ENCODE assay signal across 8 cellular contexts in genomic region chr2:200509227-200509607, GRCh38. TPM values are rescaled to one million over a fixed set of nuclear protein-coding genes. Genes with fewer than 3 reads are reported as not detected.
A peak's percentile ranks its signal among the peaks of the same experiment; 100 is the strongest.
DNase-seq lines count a peak whose midpoint lies in the region; ATAC-seq and TF ChIP-seq lines count a peak whose summit lies in the region.

No MANE protein-coding gene starts in this region.

- H3K9me3 ChIP-seq in ascending aorta (no peaks in the 10 kb centered on the region), iPS-15b (ENCODE audit: control insufficient read depth, insufficient read depth, low read length) (no peaks in the 10 kb centered on the region), spleen (no peaks in the 10 kb centered on the region)

- H3K4me1 Mint-ChIP-seq in IgD-negative memory B cell: peaks cover 10 to 27% (median 27%) of the 10 kb centered on the region in 3 donors

- H3K4me3 Mint-ChIP-seq in IgD-negative memory B cell: peak overlapping the region; percentile 85 to 96 (median 90)

- DNase-seq in NCI-H146 (lab: John Stamatoyannopoulos, UW) (peak; percentile 20), NCI-H146 treated with DMSO at 0.1 percent for 48 hours (lab: John Stamatoyannopoulos, UW; ENCODE audit: unreplicated experiment) (no peak), ascending aorta (ENCODE audit: low spot score in 2 of 2) (no peak), spleen (no peak), NCI-H1092 (lab: John Stamatoyannopoulos, UW) (no peak)

- intact Hi-C loops in ascending aorta (cut with DNase I) (no loop called here), spleen (cut with DNase I; ENCODE audit: low total_unique reads) (no loop called here)

- no peak for TF ChIP-seq POLR2A in spleen (IDR thresholded peaks at IDR 0.05)

- H3K27me3 ChIP-seq in ascending aorta (no peaks in the 10 kb centered on the region), iPS-15b (ENCODE audit: control insufficient read depth, insufficient read depth, low read length) (no peaks in the 10 kb centered on the region), spleen (replicated peaks in 1 of 7) (peaks cover 0 to 9% (median 0%) of the 10 kb centered on the region in 7 donors)

- H3K4me3 ChIP-seq in ascending aorta: peak overlapping the region; percentile 55 to 87
- H3K4me3 ChIP-seq in iPS-15b (ENCODE audit: low read depth, low read length): peak overlapping the region; percentile 83
- peak overlapping the region; percentile 56 to 79 (median 72) for H3K4me3 ChIP-seq in spleen

- peaks cover 0 to 12% of the 10 kb centered on the region in 2 donors for H3K4me1 ChIP-seq in ascending aorta
- H3K4me1 ChIP-seq in iPS-15b (ENCODE audit: control insufficient read depth, insufficient read depth, low read length): no peaks in the 10 kb centered on the region
- H3K4me1 ChIP-seq in spleen: peaks cover 0 to 44% (median 15%) of the 10 kb centered on the region in 6 donors

- WGBS in spleen, 5 donors: 26 to 43% (median 32%) methylated on average over 6 to 8 of the region's 8 CpGs

- TF ChIP-seq CTCF in ascending aorta (IDR thresholded peaks at IDR 0.05): no peak
- TF ChIP-seq CTCF in spleen (IDR thresholded peaks at IDR 0.05 in 8 of 11, conservative IDR thresholded peaks at IDR 0.05 in 3 of 11): no peak

- H3K36me3 Mint-ChIP-seq in IgD-negative memory B cell: peaks cover 3% of the 10 kb centered on the region

- H3K9me3 Mint-ChIP-seq in IgD-negative memory B cell: no peaks in the 10 kb centered on the region

- no peak for ATAC-seq in HG03460 (IDR thresholded peaks at IDR 0.05; ENCODE audit: unreplicated experiment)

- peaks cover 0 to 7% of the 10 kb centered on the region in 2 donors for H3K36me3 ChIP-seq in ascending aorta
- no peaks in the 10 kb centered on the region for H3K36me3 ChIP-seq in iPS-15b (ENCODE audit: control insufficient read depth, insufficient read depth, low read length)
- H3K36me3 ChIP-seq in spleen: peaks cover 0 to 25% (median 2%) of the 10 kb centered on the region in 6 donors

- H3K9ac ChIP-seq in iPS-15b (ENCODE audit: low read depth, low read length): peak overlapping the region; percentile 66

- H3K27ac Mint-ChIP-seq in IgD-negative memory B cell: peak overlapping the region; percentile 78 to 92 (median 88)

- no peaks in the 10 kb centered on the region for H3K27me3 Mint-ChIP-seq in IgD-negative memory B cell

- H3K27ac ChIP-seq in ascending aorta (peak overlapping the region; percentile 80 to 82), spleen (peak overlapping the region; percentile 68 to 94 (median 86))

RNA-seq across cellular contexts. Expression of gene KCTD18, which starts 0.7 kb away (rescaled TPM):
- 22.2 TPM for polyA plus RNA-seq in IgD-negative memory B cell
- 17.9 TPM for total RNA-seq in ascending aorta
- 10 to 100 TPM; 11.1 to 21.5 (median 17.0) TPM for total RNA-seq in spleen
- 10 to 100 TPM; 11.6 to 12.0 (median 11.6) TPM for polyA plus RNA-seq in spleen

RNA-seq across cellular contexts. Expression of gene SGO2, which starts 16.8 kb away (rescaled TPM):
- polyA plus RNA-seq in IgD-negative memory B cell (3.5 TPM), spleen (1 to 10 TPM in 2 of 3 donors, under 1 TPM in 1; 0.85 to 2.2 (median 1.6) TPM)
- total RNA-seq in ascending aorta (0.96 TPM), spleen (1 to 10 TPM; 3.5 to 9.9 (median 5.0) TPM)
